21 cellular contexts compared by ENCODE assay signal in genomic region chr22:47612136-47612910, GRCh38.
A peak's percentile ranks its signal among the peaks of the same experiment; 100 is the strongest.
DNase-seq lines count a peak whose midpoint lies in the region; ATAC-seq, FAIRE-seq and TF ChIP-seq lines count a peak whose summit lies in the region.
"Had no signal": no experiment of that assay in that cellular context is flagged by ENCODE, and none has a peak within 500 bp of the region (broad histone marks: within the 10 kb centered on the region; RNA-seq: fewer than 3 reads in every experiment).

No MANE protein-coding gene starts in this region.

- H3K4me3 ChIP-seq in kidney (ENCODE audit: low read length in 2 of 2) (no peak overlapping the region), suprapubic skin (no peak overlapping the region)

- POLR2A ChIA-PET in activated CD4-positive, alpha-beta T cell treated with anti-CD3 and anti-CD28 coated beads for 36 hours (lab: Charles Lee): no interaction called here

- CTCF ChIA-PET in activated CD4-positive, alpha-beta T cell treated with anti-CD3 and anti-CD28 coated beads for 36 hours (lab: Charles Lee): no interaction called here

- no peak overlapping the region for H3K27ac Mint-ChIP-seq in activated CD4-positive, alpha-beta T cell treated with anti-CD3 and anti-CD28 coated beads for 36 hours
- H3K27ac Mint-ChIP-seq: IgD-negative memory B cell had no signal

- no peak overlapping the region for H3K4me3 Mint-ChIP-seq in activated CD4-positive, alpha-beta T cell treated with anti-CD3 and anti-CD28 coated beads for 36 hours
- H3K4me3 Mint-ChIP-seq: IgD-negative memory B cell had no signal

- H3K4me1 ChIP-seq in kidney (ENCODE audit: control insufficient read depth in 1 of 2, insufficient read depth in 1 of 2, low read depth in 1 of 2, low read length in 2 of 2): no peaks in the 10 kb centered on the region
- H3K4me1 ChIP-seq in suprapubic skin: no peaks in the 10 kb centered on the region

- peak; percentile 16 for ATAC-seq in activated CD4-positive, alpha-beta T cell treated with anti-CD3 and anti-CD28 coated beads for 36 hours
- ATAC-seq in GM18861 (IDR thresholded peaks at IDR 0.05; ENCODE audit: unreplicated experiment): no peak

- 73% methylated on average over 20 of the region's 20 CpGs for WGBS in suprapubic skin

- no peak overlapping the region for H3K9ac ChIP-seq in kidney (ENCODE audit: low read length in 2 of 2)

- H3K27me3 Mint-ChIP-seq in activated CD4-positive, alpha-beta T cell treated with anti-CD3 and anti-CD28 coated beads for 36 hours: peaks cover 2% of the 10 kb centered on the region
- H3K27me3 Mint-ChIP-seq: IgD-negative memory B cell had no signal

- H3K4me1 Mint-ChIP-seq in activated CD4-positive, alpha-beta T cell treated with anti-CD3 and anti-CD28 coated beads for 36 hours: no peaks in the 10 kb centered on the region

- H3K27me3 ChIP-seq in suprapubic skin: peaks cover 16% of the 10 kb centered on the region

- no peak for TF ChIP-seq POLR2A in suprapubic skin (IDR thresholded peaks at IDR 0.05)

- no peak for DNase-seq in activated CD4-positive, alpha-beta T cell treated with anti-CD3 and anti-CD28 coated beads for 36 hours
- DNase-seq in activated CD4-positive, alpha-beta T cell treated with anti-CD3 and anti-CD28 coated beads for 4 hours: no peak
- DNase-seq in NCI-H69 (lab: John Stamatoyannopoulos, UW) (peak; percentile 15), kidney (peak; percentile 60), DMS53 (lab: John Stamatoyannopoulos, UW) (no peak), suprapubic skin (ENCODE audit: low spot score in 2 of 2) (no peak)
- DNase-seq: GDM1, Kasumi-1, NCI-H1092, NCI-H1436 treated with DMSO at 0.1 percent for 48 hours, NCI-H1930, NCI-H226, NCI-H510A treated with DMSO at 0.1 percent for 48 hours, NCI-H82, Right ventricle myocardium superior had no signal

- intact Hi-C loops in activated CD4-positive, alpha-beta T cell treated with anti-CD3 and anti-CD28 coated beads for 36 hours (cut with DNase I, micrococcal nuclease): no loop called here
- intact Hi-C loops in kidney (cut with DNase I): no loop called here

- TF ChIP-seq CTCF in kidney (IDR thresholded peaks at IDR 0.05; ENCODE audit: borderline replicate concordance, extremely low read depth, insufficient read depth) (no peak), suprapubic skin (IDR thresholded peaks at IDR 0.05) (no peak)

- H3K9me3 ChIP-seq in kidney (ENCODE audit: control insufficient read depth in 1 of 2, low read length in 2 of 2) (no peaks in the 10 kb centered on the region), suprapubic skin (no peaks in the 10 kb centered on the region)

- no peaks in the 10 kb centered on the region for H3K36me3 ChIP-seq in kidney (ENCODE audit: control insufficient read depth in 1 of 2, insufficient read depth in 2 of 2, low read length in 2 of 2)
- no peaks in the 10 kb centered on the region for H3K36me3 ChIP-seq in suprapubic skin

- FAIRE-seq in kidney (lab: Jason Lieb, UNC): no peak
- FAIRE-seq: GM18507, GM19239, HTR-8/SVneo had no signal

- TF ChIP-seq EP300 in suprapubic skin (IDR thresholded peaks at IDR 0.05): no peak

- no peaks in the 10 kb centered on the region for H3K36me3 Mint-ChIP-seq in activated CD4-positive, alpha-beta T cell treated with anti-CD3 and anti-CD28 coated beads for 36 hours (ENCODE audit: low read depth)

- no peak overlapping the region for H3K27ac ChIP-seq in kidney (ENCODE audit: low read depth in 2 of 2, low read length in 2 of 2)
- no peak overlapping the region for H3K27ac ChIP-seq in suprapubic skin
- H3K27ac ChIP-seq: C4-2B had no signal

- no peaks in the 10 kb centered on the region for H3K9me3 Mint-ChIP-seq in activated CD4-positive, alpha-beta T cell treated with anti-CD3 and anti-CD28 coated beads for 36 hours (ENCODE audit: low read depth)

Comparison
In these comparisons a context has a peak if more than half of its experiments do, and no peak if none do; other contexts are left out.
1. DNase-seq: peak in NCI-H69 (single experiment) and kidney (single experiment); none in activated CD4-positive, alpha-beta T cell treated with anti-CD3 and anti-CD28 coated beads for 36 hours (single experiment), activated CD4-positive, alpha-beta T cell treated with anti-CD3 and anti-CD28 coated beads for 4 hours (0 of 2), DMS53 (single experiment) and suprapubic skin (0 of 2).